Comparison of ENCODE assay signal across 25 cellular contexts in genomic region chr4:135927651-135928050, GRCh38.
"Had no signal": no experiment of that assay in that cellular context is flagged by ENCODE, and none has a peak within 500 bp of the region (broad histone marks: within the 10 kb centered on the region; RNA-seq: fewer than 3 reads in every experiment).

No MANE protein-coding gene starts in this region.

- H3K4me3 ChIP-seq: coronary artery, hepatocyte, left ventricle myocardium inferior, neural progenitor cell, sigmoid colon, smooth muscle cell, stomach, vagina had no signal

- H3K27ac ChIP-seq: brain microvascular endothelial cell, coronary artery, epithelial cell of prostate, hepatocyte, left ventricle myocardium inferior, neural progenitor cell, sigmoid colon, stomach, vagina, WERI-Rb-1 had no signal

- H2AFZ ChIP-seq: hepatocyte, neural progenitor cell had no signal

- FAIRE-seq: TTC549 had no signal

- ATAC-seq: activated CD8-positive, alpha-beta T cell treated with anti-CD3 and anti-CD28 coated beads for 36 hours; naive thymus-derived CD8-positive, alpha-beta T cell; stimulated activated memory B cell treated with anti-CD40 and anti-IgM and Interleukin-4, amounts not matched to agents 10 μg/mL and 1 μg/mL and 100 μg/mL, for 72 hours had no signal

- H3K79me2 ChIP-seq: hepatocyte had no signal

- H3K4me1 ChIP-seq: left ventricle myocardium inferior, sigmoid colon, stomach, vagina had no signal

- H3K36me3 ChIP-seq: brain microvascular endothelial cell, left ventricle myocardium inferior, neural progenitor cell, sigmoid colon, stomach, vagina, WERI-Rb-1 had no signal

- DNase-seq: activated CD4-positive, alpha-beta T cell treated with anti-CD3 and anti-CD28 coated beads, Interleukin-2, amount 10 ng/mL, durations not matched to agents 7 days and 5 days; activated CD4-positive, CD25-positive, alpha-beta regulatory T cell treated with anti-CD3 and anti-CD28 coated beads, Interleukin-2, amount 50 U/mL, for 72 hours; activated CD8-positive, alpha-beta T cell treated with anti-CD3 and anti-CD28 coated beads for 36 hours; activated gamma-delta T cell treated with Interleukin-2 at 50 U/mL for 16 hours; activated T-cell treated with anti-CD3 and anti-CD28 coated beads, Interleukin-2, amount 50 U/mL, for 1 hour; aorta; brain microvascular endothelial cell; endodermal cell; foreskin melanocyte; glutamatergic neuron; left ventricle myocardium inferior; naive thymus-derived CD8-positive, alpha-beta T cell; posterior cingulate gyrus; sigmoid colon; stimulated activated CD4-positive, alpha-beta T cell treated with anti-CD3 and anti-CD28 coated beads, Interleukin-15, amount 100 ng/mL, for 24 hours; stomach; WERI-Rb-1 had no signal

- H3K27me3 ChIP-seq: brain microvascular endothelial cell, hepatocyte, neural progenitor cell, sigmoid colon, stomach, vagina had no signal

- H3K9ac ChIP-seq: neural progenitor cell had no signal

- H3K4me2 ChIP-seq: hepatocyte, neural progenitor cell, smooth muscle cell had no signal

- H3K9me3 ChIP-seq: vagina had no signal
